9 cellular contexts compared by ENCODE assay signal in the genomic region with DNA sequence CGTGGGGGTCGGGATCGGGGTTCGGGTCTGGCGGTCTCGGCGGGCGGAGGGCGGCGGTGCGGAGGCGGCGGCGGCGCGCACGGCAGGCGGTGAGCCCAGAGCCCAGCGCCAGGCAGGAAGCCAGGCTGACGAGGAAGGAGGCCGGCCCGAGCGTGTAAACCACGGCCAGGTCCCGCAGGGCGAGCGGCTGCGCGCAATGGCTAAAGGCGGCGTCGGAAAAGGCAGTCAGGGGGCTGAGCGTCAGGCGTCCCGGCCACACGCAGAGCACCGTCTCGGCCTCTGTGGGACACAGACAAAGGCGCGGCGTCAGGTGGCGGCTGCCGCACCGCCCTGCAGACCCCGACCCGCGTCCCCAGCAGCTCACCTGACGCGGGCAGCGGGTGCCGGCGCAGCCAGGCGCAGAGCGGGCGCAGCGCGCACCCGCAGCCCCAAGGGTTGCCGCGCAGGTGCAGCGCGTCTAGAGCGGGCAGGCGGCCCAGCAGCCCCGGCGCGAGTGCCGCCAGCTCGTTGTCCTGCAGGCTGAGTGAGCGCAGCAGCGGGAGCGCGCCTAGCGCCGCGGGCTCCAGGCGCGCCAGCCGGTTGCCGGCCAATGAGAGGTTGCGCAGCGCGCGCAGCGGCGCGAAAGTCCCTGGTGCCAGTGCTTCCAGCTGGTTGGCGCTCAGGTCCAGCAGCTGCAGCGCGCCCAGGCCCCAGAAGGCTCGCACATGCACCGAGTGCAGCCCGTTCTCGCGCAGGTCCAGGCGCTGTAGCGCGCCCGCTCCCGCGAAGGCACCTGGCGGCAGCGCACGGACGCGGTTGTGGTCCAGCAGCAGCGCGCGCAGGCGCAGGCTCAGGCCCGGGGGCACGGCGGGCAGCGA. TPM values are rescaled to one million over a fixed set of nuclear protein-coding genes. Genes with fewer than 3 reads are reported as not detected.
DNase-seq lines count a peak whose midpoint lies in the region; ATAC-seq, FAIRE-seq and TF ChIP-seq lines count a peak whose summit lies in the region.
"Had no signal": no experiment of that assay in that cellular context is flagged by ENCODE, and none has a peak within 500 bp of the region (broad histone marks: within the 10 kb centered on the region; RNA-seq: fewer than 3 reads in every experiment).

No MANE protein-coding gene starts in this region.

- H3K27me3 Mint-ChIP-seq in activated B cell treated with CpG ODN at 0.5 μM for 24 hours = peaks cover 16% of the 10 kb centered on the region

- H3K36me3 ChIP-seq in left ventricle myocardium inferior (no peaks in the 10 kb centered on the region), skeletal muscle satellite cell (ENCODE audit: insufficient read depth, low read length) (no peaks in the 10 kb centered on the region), kidney (ENCODE audit: control insufficient read depth in 1 of 2, insufficient read depth in 2 of 2, low read length in 2 of 2) (no peaks in the 10 kb centered on the region)

- H3K27ac ChIP-seq in left ventricle myocardium inferior (replicated peaks) = no peak overlapping the region
- no peak overlapping the region for H3K27ac ChIP-seq in kidney (ENCODE audit: low read depth in 2 of 2, low read length in 2 of 2)

- no peak for TF ChIP-seq CTCF in activated B cell treated with CpG ODN at 0.5 μM for 24 hours (IDR thresholded peaks at IDR 0.05)
- TF ChIP-seq CTCF in left ventricle myocardium inferior (IDR thresholded peaks at IDR 0.05; ENCODE audit: borderline replicate concordance) = no peak
- no peak for TF ChIP-seq CTCF in kidney (IDR thresholded peaks at IDR 0.05; ENCODE audit: borderline replicate concordance, extremely low read depth, insufficient read depth)

- ATAC-seq in Right ventricle myocardium superior (ENCODE audit: poor library complexity) = peak; percentile 64
- ATAC-seq in activated B cell treated with CpG ODN at 0.5 μM for 24 hours (ENCODE audit: low read depth) = peak; percentile 26

- H3K9me3 ChIP-seq in left ventricle myocardium inferior (replicated peaks) (no peaks in the 10 kb centered on the region), skeletal muscle satellite cell (replicated peaks; ENCODE audit: low read length) (no peaks in the 10 kb centered on the region), kidney (ENCODE audit: control insufficient read depth in 1 of 2, low read length in 2 of 2) (no peaks in the 10 kb centered on the region)

- H3K4me1 ChIP-seq in left ventricle myocardium inferior (peaks cover 32% of the 10 kb centered on the region), skeletal muscle satellite cell (ENCODE audit: control insufficient read depth, insufficient read depth, low read length) (peaks cover 11% of the 10 kb centered on the region), kidney (ENCODE audit: control insufficient read depth in 1 of 2, insufficient read depth in 1 of 2, low read depth in 1 of 2, low read length in 2 of 2) (peaks cover 0 to 12% of the 10 kb centered on the region in 2 donors)

- H3K4me3 ChIP-seq in left ventricle myocardium inferior (peak overlapping the region; percentile 64), skeletal muscle satellite cell (ENCODE audit: low read length) (peak overlapping the region; percentile 19), kidney (ENCODE audit: low read length in 2 of 2) (no peak overlapping the region)

- peaks cover 8% of the 10 kb centered on the region for H3K4me1 Mint-ChIP-seq in activated B cell treated with CpG ODN at 0.5 μM for 24 hours

- peak overlapping the region; percentile 61 for H3K4me2 ChIP-seq in skeletal muscle satellite cell (ENCODE audit: low read length)

- FAIRE-seq in kidney (lab: Jason Lieb, UNC) = no peak
- FAIRE-seq: colon had no signal

- H3K27ac Mint-ChIP-seq in activated B cell treated with CpG ODN at 0.5 μM for 24 hours = no peak overlapping the region

- no peak overlapping the region for H3K9ac ChIP-seq in skeletal muscle satellite cell (ENCODE audit: low read depth, low read length)
- H3K9ac ChIP-seq in kidney (ENCODE audit: low read length in 2 of 2) = no peak overlapping the region

- intact Hi-C loops in Right ventricle myocardium superior (cut with DNase I) (no loop called here), cardiac septum (cut with DNase I) (no loop called here), activated B cell treated with CpG ODN at 0.5 μM for 24 hours (cut with micrococcal nuclease) (loop anchor here (5.0 to 10.0 kb wide), 2 partner anchors 42 to 324 kb away; a partner anchor contains a TSS), left ventricle myocardium inferior (cut with micrococcal nuclease) (no loop called here), kidney (cut with DNase I) (no loop called here)

- DNase-seq in Right ventricle myocardium superior = no peak
- no peak for DNase-seq in cardiac septum (ENCODE audit: low spot score)
- peak; percentile 78 for DNase-seq in NCI-H2029 (lab: John Stamatoyannopoulos, UW)
- no peak for DNase-seq in activated B cell treated with CpG ODN at 0.5 μM for 24 hours
- no peak for DNase-seq in left ventricle myocardium inferior
- no peak for DNase-seq in kidney
- no peak for DNase-seq in stimulated activated CD4-positive, alpha-beta T cell treated with anti-CD3 and anti-CD28 coated beads, Interleukin-1b, Interleukin-23, amount 100 ng/mL, for 48 hours

- CTCF ChIA-PET in activated B cell treated with CpG ODN at 0.5 μM for 24 hours (lab: Charles Lee) = no interaction called here

- H3K4me3 Mint-ChIP-seq in activated B cell treated with CpG ODN at 0.5 μM for 24 hours = peak overlapping the region; percentile 66

- no peaks in the 10 kb centered on the region for H3K36me3 Mint-ChIP-seq in activated B cell treated with CpG ODN at 0.5 μM for 24 hours (ENCODE audit: low read depth)

- no peaks in the 10 kb centered on the region for H3K9me3 Mint-ChIP-seq in activated B cell treated with CpG ODN at 0.5 μM for 24 hours

- POLR2A ChIA-PET in activated B cell treated with CpG ODN at 0.5 μM for 24 hours (lab: Charles Lee) = interaction anchor here (0.8 to 1.2 kb wide), 2 partner anchors 40 to 42 kb away, joined by 3 to 4 read pairs; no protein-coding TSS in a partner anchor

- H3K27me3 ChIP-seq in left ventricle myocardium inferior (ENCODE audit: low read depth) (peaks cover 75% of the 10 kb centered on the region), skeletal muscle satellite cell (ENCODE audit: control insufficient read depth, insufficient read depth, low read length) (peaks cover 85% of the 10 kb centered on the region)

RNA-seq across cellular contexts. Expression of a gene that starts 0.7 kb away (rescaled TPM):
- total RNA-seq in Right ventricle myocardium superior (not detected), cardiac septum (not detected), activated B cell treated with CpG ODN at 0.5 μM for 24 hours (0.31 TPM in 1 of 2 replicates, not detected in the other), left ventricle myocardium inferior (not detected), kidney (0.25 TPM)
- total RNA-seq in skeletal muscle satellite cell (2012; rRNA removed) = not detected in 2 replicates
- not detected for polyA plus RNA-seq in kidney (ENCODE audit: insufficient read depth, low read depth, low replicate concordance)

RNA-seq across cellular contexts. Expression of a gene that starts 2.7 kb away (rescaled TPM):
- total RNA-seq in Right ventricle myocardium superior (not detected), cardiac septum (not detected), activated B cell treated with CpG ODN at 0.5 μM for 24 hours (not detected in 2 replicates), left ventricle myocardium inferior (not detected), kidney (not detected)
- total RNA-seq in skeletal muscle satellite cell (2012; rRNA removed) = not detected in 2 replicates
- not detected for polyA plus RNA-seq in kidney (ENCODE audit: insufficient read depth, low read depth, low replicate concordance)

RNA-seq across cellular contexts. Expression of a gene that starts 19.2 kb away (rescaled TPM):
- 33.9 TPM for total RNA-seq in Right ventricle myocardium superior
- 32.5 TPM for total RNA-seq in cardiac septum
- total RNA-seq in activated B cell treated with CpG ODN at 0.5 μM for 24 hours = 75.7 and 93.9 TPM in 2 replicates
- total RNA-seq in left ventricle myocardium inferior = 34.7 TPM
- total RNA-seq in skeletal muscle satellite cell (2012; rRNA removed) = 17.5 and 21.5 TPM in 2 replicates
- 57.2 TPM for total RNA-seq in kidney
- polyA plus RNA-seq in kidney (ENCODE audit: insufficient read depth, low read depth, low replicate concordance) = 19.9 TPM

RNA-seq across cellular contexts. Expression of a gene that starts 19.3 kb away (rescaled TPM):
- total RNA-seq in Right ventricle myocardium superior = 73.7 TPM
- total RNA-seq in cardiac septum = 59.5 TPM
- total RNA-seq in activated B cell treated with CpG ODN at 0.5 μM for 24 hours = 71.9 and 76.8 TPM in 2 replicates
- total RNA-seq in left ventricle myocardium inferior = 72.3 TPM
- 64.6 and 103 TPM in 2 replicates for total RNA-seq in skeletal muscle satellite cell (2012; rRNA removed)
- 52.5 TPM for total RNA-seq in kidney
- polyA plus RNA-seq in kidney (ENCODE audit: insufficient read depth, low read depth, low replicate concordance) = 131 TPM

RNA-seq across cellular contexts. Expression of a gene that starts 30.2 kb away (rescaled TPM):
- total RNA-seq in Right ventricle myocardium superior (not detected), cardiac septum (not detected), activated B cell treated with CpG ODN at 0.5 μM for 24 hours (0.22 TPM in 1 of 2 replicates, not detected in the other), left ventricle myocardium inferior (not detected), kidney (0.47 TPM)
- under 0.01 TPM in 1 of 2 replicates, not detected in the other for total RNA-seq in skeletal muscle satellite cell (2012; rRNA removed)
- polyA plus RNA-seq in kidney (ENCODE audit: insufficient read depth, low read depth, low replicate concordance) = not detected

Comparison
In these comparisons a context has a peak if more than half of its experiments do, and no peak if none do; other contexts are left out.
1. H3K4me3 ChIP-seq: peak in left ventricle myocardium inferior (single experiment) and skeletal muscle satellite cell (single experiment); none in kidney (0 of 2).